Comparison of ENCODE assay signal across 8 cellular contexts in genomic region chr14:39169541-39169900, GRCh38. TPM values are rescaled to one million over a fixed set of nuclear protein-coding genes. Genes with fewer than 3 reads are reported as not detected.
A peak's percentile ranks its signal among the peaks of the same experiment; 100 is the strongest.
DNase-seq lines count a peak whose midpoint lies in the region; ATAC-seq and TF ChIP-seq lines count a peak whose summit lies in the region.

No MANE protein-coding gene starts in this region.

- H3K4me2 ChIP-seq in SK-N-SH (peak overlapping the region; percentile 74), neuronal stem cell (ENCODE audit: insufficient read depth, low read length, poor library complexity, severe bottlenecking) (peak overlapping the region; percentile 82)

- no peaks in the 10 kb centered on the region for H3K9me3 ChIP-seq in SK-N-SH
- no peaks in the 10 kb centered on the region for H3K9me3 ChIP-seq in esophagus squamous epithelium
- H3K9me3 ChIP-seq in neuronal stem cell (replicated peaks in 1 of 2; ENCODE audit: control insufficient read depth in 2 of 2, insufficient read depth in 1 of 2, low read depth in 1 of 2, low read length in 2 of 2), result no peaks in the 10 kb centered on the region

- CTCF ChIA-PET in AG04449 (lab: Yijun Ruan, JAX), result interaction anchor here (1.1 kb wide), 1 partner anchor 8 kb away, joined by 3 read pairs; no protein-coding TSS in a partner anchor
- CTCF ChIA-PET in SK-N-SH (lab: Yijun Ruan, JAX), result no interaction called here

- peak overlapping the region; percentile 91 to 94 for H3K27ac ChIP-seq in SK-N-SH (ENCODE audit: low read depth in 2 of 2, low read length in 1 of 2)
- H3K27ac ChIP-seq in esophagus squamous epithelium, result peak overlapping the region; percentile 95 to 99 (median 96)
- peak overlapping the region; percentile 93 for H3K27ac ChIP-seq in neuronal stem cell (replicated peaks; ENCODE audit: low read length)

- H2BK12ac ChIP-seq in neuronal stem cell (ENCODE audit: low read length), result no peak overlapping the region

- no peak for TF ChIP-seq POLR2A in esophagus squamous epithelium (IDR thresholded peaks at IDR 0.05)

- no peaks in the 10 kb centered on the region for H3K79me1 ChIP-seq in neuronal stem cell (ENCODE audit: low read depth, low read length)

- no peak overlapping the region for H3K14ac ChIP-seq in neuronal stem cell (ENCODE audit: low read length)

- H3K27me3 ChIP-seq in SK-N-SH (ENCODE audit: insufficient read depth), result no peaks in the 10 kb centered on the region
- no peaks in the 10 kb centered on the region for H3K27me3 ChIP-seq in esophagus squamous epithelium
- H3K27me3 ChIP-seq in neuronal stem cell (ENCODE audit: control insufficient read depth in 3 of 3, insufficient read depth in 3 of 3, low read depth in 1 of 3, low read length in 3 of 3), result no peaks in the 10 kb centered on the region

- ATAC-seq in GM19395 (IDR thresholded peaks at IDR 0.05; ENCODE audit: unreplicated experiment), result peak; percentile 7

- intact Hi-C loops in esophagus squamous epithelium (cut with DNase I), result loop anchor here (10.0 kb wide), 1 partner anchor 55 kb away; the partner anchor contains the start of gene GEMIN2

- H2BK15ac ChIP-seq in neuronal stem cell (ENCODE audit: low read length), result no peak overlapping the region

- H3K36me3 ChIP-seq in SK-N-SH (replicated peaks in 1 of 2; ENCODE audit: control insufficient read depth in 1 of 2, insufficient read depth in 2 of 2, low read length in 1 of 2), result no peaks in the 10 kb centered on the region
- peaks cover 0 to 23% (median 0%) of the 10 kb centered on the region in 3 donors for H3K36me3 ChIP-seq in esophagus squamous epithelium
- peaks cover 0 to 30% of the 10 kb centered on the region in 2 donors for H3K36me3 ChIP-seq in neuronal stem cell (replicated peaks in 1 of 2; ENCODE audit: control insufficient read depth in 2 of 2, insufficient read depth in 2 of 2, low read length in 2 of 2)

- POLR2A ChIA-PET in AG04449 (lab: Yijun Ruan, JAX) (interaction anchor here (1.0 to 1.7 kb wide), 3 partner anchors 35 to 98 kb away, joined by 3 to 15 read pairs (median 15); partner anchors contain the start of gene SEC23A), SK-N-SH (lab: Yijun Ruan, JAX) (interaction anchor here (1.0 to 1.6 kb wide), 4 partner anchors 10 to 66 kb away, joined by 3 to 8 read pairs (median 5); partner anchors contain the start of genes GEMIN2 and SEC23A)

- H3K23ac ChIP-seq in neuronal stem cell (ENCODE audit: low read depth, low read length, poor library complexity), result no peak overlapping the region

- H3K4me3 ChIP-seq in AG04449 (ENCODE audit: low read depth, low read length) (peak overlapping the region; percentile 99), SK-N-SH (ENCODE audit: low read depth in 2 of 2, low read length in 1 of 2) (peak overlapping the region; percentile 69 to 79), esophagus squamous epithelium (peak overlapping the region; percentile 74 to 93 (median 86)), neuronal stem cell (ENCODE audit: low read length in 2 of 2) (peak overlapping the region; percentile 60 to 91)

- H3K9ac ChIP-seq in SK-N-SH (peak overlapping the region; percentile 91), neuronal stem cell (ENCODE audit: low read depth, low read length, poor library complexity) (peak overlapping the region; percentile 90)

- H4K91ac ChIP-seq in neuronal stem cell (ENCODE audit: low read depth, low read length, poor library complexity), result no peak overlapping the region

- peaks cover 4% of the 10 kb centered on the region for H3F3A ChIP-seq in SK-N-SH (replicated peaks; ENCODE audit: insufficient read depth)

- DNase-seq in AG04449 (ENCODE audit: low read depth, low spot score) (no peak), SK-N-SH (peak; percentile 4), esophagus squamous epithelium (lab: John Stamatoyannopoulos, UW) (no peak), neuronal stem cell (ENCODE audit: low spot score) (no peak), NAMALWA (ENCODE audit: low spot score) (no peak), ureter (ENCODE audit: low spot score) (no peak), activated gamma-delta T cell treated with Interleukin-2 at 50 U/mL for 16 hours (no peak)

- H2AK5ac ChIP-seq in neuronal stem cell (ENCODE audit: low read depth, low read length), result no peak overlapping the region

- TF ChIP-seq RAD21 in SK-N-SH (IDR thresholded peaks at IDR 0.05; ENCODE audit: low read length), result no peak

- TF ChIP-seq CTCF in AG04449 (IDR thresholded peaks at IDR 0.05; ENCODE audit: insufficient read depth, low read length, missing control alignments) (no peak), SK-N-SH (IDR thresholded peaks at IDR 0.05) (no peak), esophagus squamous epithelium (IDR thresholded peaks at IDR 0.05) (no peak)

- no peak overlapping the region for H3K4ac ChIP-seq in neuronal stem cell (ENCODE audit: low read length)

- H2BK120ac ChIP-seq in neuronal stem cell (ENCODE audit: low read depth, low read length), result no peak overlapping the region

- no peaks in the 10 kb centered on the region for H3K9me2 ChIP-seq in SK-N-SH

- H2AFZ ChIP-seq in SK-N-SH (ENCODE audit: low read depth) (peak overlapping the region; percentile 78), neuronal stem cell (ENCODE audit: low read length) (peak overlapping the region; percentile 91)

- no peaks in the 10 kb centered on the region for H4K20me1 ChIP-seq in SK-N-SH (ENCODE audit: insufficient read depth)

- H4K8ac ChIP-seq in neuronal stem cell (ENCODE audit: low read depth, low read length), result no peak overlapping the region

- under 1% methylated on average over 7 of the region's 7 CpGs for WGBS in SK-N-SH (ENCODE audit: low lambda C conversion rate)
- WGBS in esophagus squamous epithelium, 2 donors, result 1% methylated on average over 7 of the region's 7 CpGs
- no CpG with 5 or more reads among the region's 7 CpGs for WGBS in neuronal stem cell (ENCODE audit: extremely low coverage in 2 of 2, insufficient read length in 2 of 2, insufficient replicate concordance in 1 of 2), 2 donors

- no peak for TF ChIP-seq EP300 in SK-N-SH (IDR thresholded peaks at IDR 0.05; ENCODE audit: borderline replicate concordance in 1 of 2, low read depth in 1 of 2, low read length in 1 of 2)

- H2BK5ac ChIP-seq in neuronal stem cell (ENCODE audit: low read length), result no peak overlapping the region

- no peak overlapping the region for H3K18ac ChIP-seq in neuronal stem cell (ENCODE audit: low read length)

- H3K79me2 ChIP-seq in SK-N-SH (ENCODE audit: insufficient read depth), result peaks cover 45% of the 10 kb centered on the region

- H3K4me1 ChIP-seq in SK-N-SH (ENCODE audit: control insufficient read depth in 1 of 2, insufficient read depth in 2 of 2, low read depth in 1 of 2, low read length in 1 of 2) (no peaks in the 10 kb centered on the region; a peak in 1 of 4 replicates), esophagus squamous epithelium (peaks cover 9 to 46% (median 17%) of the 10 kb centered on the region in 3 donors), neuronal stem cell (ENCODE audit: control insufficient read depth in 2 of 2, insufficient read depth in 1 of 2, low read depth in 1 of 2, low read length in 2 of 2) (peaks cover 0 to 11% of the 10 kb centered on the region in 2 donors)

TF ChIP-seq in SK-N-SH, 30 proteins besides CTCF, POLR2A, EP300 and RAD21 (continues in another document):
- TF ChIP-seq TEAD4 (IDR thresholded peaks at IDR 0.05; ENCODE audit: borderline replicate concordance, insufficient read depth) (no peak), TAF1 (IDR thresholded peaks at IDR 0.05; ENCODE audit: borderline replicate concordance, low read depth, low read length) (no peak), NRF1 (IDR thresholded peaks at IDR 0.05; ENCODE audit: low read depth, low read length) (no peak), RFX5 (IDR thresholded peaks at IDR 0.05; ENCODE audit: low read length) (no peak), SIN3A (IDR thresholded peaks at IDR 0.05; ENCODE audit: borderline replicate concordance, low read depth, low read length) (no peak), POLR2AphosphoS5 (IDR thresholded peaks at IDR 0.05; ENCODE audit: low read depth, low read length) (no peak), NFIC (IDR thresholded peaks at IDR 0.05; ENCODE audit: borderline replicate concordance) (no peak), ELF1 (IDR thresholded peaks at IDR 0.05) (no peak), MXI1 (IDR thresholded peaks at IDR 0.05; ENCODE audit: low read depth, low read length) (no peak), JUND (IDR thresholded peaks at IDR 0.05) (no peak), TCF12 (IDR thresholded peaks at IDR 0.05) (no peak)
- TF ChIP-seq, protein P1, sequence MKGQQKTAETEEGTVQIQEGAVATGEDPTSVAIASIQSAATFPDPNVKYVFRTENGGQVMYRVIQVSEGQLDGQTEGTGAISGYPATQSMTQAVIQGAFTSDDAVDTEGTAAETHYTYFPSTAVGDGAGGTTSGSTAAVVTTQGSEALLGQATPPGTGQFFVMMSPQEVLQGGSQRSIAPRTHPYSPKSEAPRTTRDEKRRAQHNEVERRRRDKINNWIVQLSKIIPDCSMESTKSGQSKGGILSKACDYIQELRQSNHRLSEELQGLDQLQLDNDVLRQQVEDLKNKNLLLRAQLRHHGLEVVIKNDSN (IDR thresholded peaks at IDR 0.05; ENCODE audit: borderline replicate concordance, low read depth), result no peak

RNA-seq across cellular contexts. Expression of gene TRAPPC6B, which starts 0.6 kb away (rescaled TPM):
- 4.8 and 7.9 TPM in 2 replicates for polyA plus RNA-seq in SK-N-SH (2012; rRNA removed)
- 7.0 and 7.3 TPM in 2 replicates for polyA plus RNA-seq in SK-N-SH (2012; cell fraction: cytosol; rRNA removed)
- 7.5 and 8.8 TPM in 2 replicates for polyA plus RNA-seq in SK-N-SH (2012; cell fraction: nucleus; rRNA removed)
- total RNA-seq in esophagus squamous epithelium (10 to 100 TPM; 16.6 to 24.2 (median 23.6) TPM), ureter (33.5 TPM)
- polyA plus RNA-seq in neuronal stem cell (2013, experiment 1 of 2), result 15.0 TPM
- 16.7 TPM for polyA plus RNA-seq in neuronal stem cell (2013, experiment 2 of 2)

RNA-seq across cellular contexts. Expression of gene PNN, which starts 5.5 kb away (rescaled TPM):
- 8.8 and 14.7 TPM in 2 replicates for polyA plus RNA-seq in SK-N-SH (2012; rRNA removed)
- polyA plus RNA-seq in SK-N-SH (2012; cell fraction: cytosol; rRNA removed), result 6.7 and 8.4 TPM in 2 replicates
- 59.0 and 85.4 TPM in 2 replicates for polyA plus RNA-seq in SK-N-SH (2012; cell fraction: nucleus; rRNA removed)
- total RNA-seq in esophagus squamous epithelium, result 10 to 100 TPM; 16.7 to 43.9 (median 24.8) TPM
- 165 TPM for polyA plus RNA-seq in neuronal stem cell (2013, experiment 1 of 2)
- 161 TPM for polyA plus RNA-seq in neuronal stem cell (2013, experiment 2 of 2)
- 84.1 TPM for total RNA-seq in ureter

RNA-seq across cellular contexts. Expression of gene GEMIN2, which starts 55.4 kb away (rescaled TPM):
- polyA plus RNA-seq in SK-N-SH (2012; rRNA removed), result 8.4 and 13.2 TPM in 2 replicates
- polyA plus RNA-seq in SK-N-SH (2012; cell fraction: cytosol; rRNA removed), result 9.7 and 16.0 TPM in 2 replicates
- polyA plus RNA-seq in SK-N-SH (2012; cell fraction: nucleus; rRNA removed), result 11.1 and 14.7 TPM in 2 replicates
- total RNA-seq in esophagus squamous epithelium (10 to 100 TPM in 3 of 4 donors, 1 to 10 TPM in 1; 9.7 to 19.8 (median 19.0) TPM), ureter (10.0 TPM)
- polyA plus RNA-seq in neuronal stem cell (2013, experiment 1 of 2), result 22.7 TPM
- polyA plus RNA-seq in neuronal stem cell (2013, experiment 2 of 2), result 21.9 TPM
